In genomic region chr6:30265166-30265565, GRCh38 we compare ENCODE assay signal across 23 cellular contexts. TPM values are rescaled to one million over a fixed set of nuclear protein-coding genes. Genes with fewer than 3 reads are reported as not detected.
DNase-seq lines count a peak whose midpoint lies in the region; FAIRE-seq and TF ChIP-seq lines count a peak whose summit lies in the region.
"Had no signal": no experiment of that assay in that cellular context is flagged by ENCODE, and none has a peak within 500 bp of the region (broad histone marks: within the 10 kb centered on the region; RNA-seq: fewer than 3 reads in every experiment).

No MANE protein-coding gene starts in this region.

- H3K4me3 Mint-ChIP-seq in HFFc6, result peak overlapping the region; percentile 55
- H3K4me3 Mint-ChIP-seq: B cell; CD8-positive, alpha-beta T cell had no signal

- H3K4me3 ChIP-seq in keratinocyte (ENCODE audit: control insufficient read depth in 2 of 3, extremely low read depth in 1 of 3, insufficient read depth in 2 of 3, low read depth in 1 of 3, low read length in 3 of 3) (no peak overlapping the region), smooth muscle cell (no peak overlapping the region), kidney (ENCODE audit: low read length in 2 of 2) (no peak overlapping the region)
- H3K4me3 ChIP-seq: K562, MG63 had no signal

- H3K27ac Mint-ChIP-seq in HFFc6, result peak overlapping the region; percentile 82
- H3K27ac Mint-ChIP-seq: B cell; CD8-positive, alpha-beta T cell had no signal

- no peak overlapping the region for H3K4me2 ChIP-seq in keratinocyte (ENCODE audit: control insufficient read depth, extremely low read depth, insufficient read depth, low read depth, low read length)
- H3K4me2 ChIP-seq in smooth muscle cell, result no peak overlapping the region
- H3K4me2 ChIP-seq: SK-N-SH had no signal

- H3K27me3 ChIP-seq in keratinocyte (ENCODE audit: control insufficient read depth, extremely low read depth, insufficient read depth, low read length) (peaks cover 6% of the 10 kb centered on the region), smooth muscle cell (ENCODE audit: low read depth) (no peaks in the 10 kb centered on the region)
- H3K27me3 ChIP-seq: MG63 had no signal

- H3F3A ChIP-seq in smooth muscle cell (ENCODE audit: low read depth), result no peaks in the 10 kb centered on the region

- H3K9me1 ChIP-seq in keratinocyte (ENCODE audit: control insufficient read depth, extremely low read depth, insufficient read depth, low read length), result peaks cover 3% of the 10 kb centered on the region

- FAIRE-seq in keratinocyte (lab: Jason Lieb, UNC) (peak; percentile 44), kidney (lab: Jason Lieb, UNC) (no peak), H54 (lab: Jason Lieb, UNC) (no peak)
- FAIRE-seq: GM12891, HepG2, K562, RCC 7860 had no signal

- dilution Hi-C loops in keratinocyte (cut with MboI; ENCODE audit: extremely low pct_ligation_motif_present, low sequenced_read_pairs), result no loop called here

- no peaks in the 10 kb centered on the region for H3K9me3 Mint-ChIP-seq in HFFc6
- H3K9me3 Mint-ChIP-seq: CD8-positive, alpha-beta T cell had no signal

- H3K27ac ChIP-seq in keratinocyte (ENCODE audit: control insufficient read depth, insufficient read depth, low read length) (no peak overlapping the region), smooth muscle cell (ENCODE audit: low read depth) (peak overlapping the region; percentile 87), kidney (ENCODE audit: low read depth in 2 of 2, low read length in 2 of 2) (no peak overlapping the region)
- H3K27ac ChIP-seq: C4-2B had no signal

- no peaks in the 10 kb centered on the region for H3K79me2 ChIP-seq in keratinocyte (ENCODE audit: control insufficient read depth, insufficient read depth, low read length)
- H3K79me2 ChIP-seq in smooth muscle cell (ENCODE audit: low read depth), result no peaks in the 10 kb centered on the region

- H3K4me1 ChIP-seq in keratinocyte (ENCODE audit: control insufficient read depth, extremely low read depth, insufficient read depth, low read length), result peaks cover 10% of the 10 kb centered on the region
- no peaks in the 10 kb centered on the region for H3K4me1 ChIP-seq in smooth muscle cell (ENCODE audit: low read depth)
- peaks cover 0 to 3% of the 10 kb centered on the region in 2 donors for H3K4me1 ChIP-seq in kidney (ENCODE audit: control insufficient read depth in 1 of 2, insufficient read depth in 1 of 2, low read depth in 1 of 2, low read length in 2 of 2)

- H3K4me1 Mint-ChIP-seq in HFFc6 (ENCODE audit: low read depth), result peaks cover 36% of the 10 kb centered on the region

- TF ChIP-seq POLR2A in H54 (IDR thresholded peaks at IDR 0.05; ENCODE audit: low read depth, low read length), result no peak

- 87% methylated on average over 4 of the region's 4 CpGs for WGBS in smooth muscle cell (ENCODE audit: low lambda C conversion rate)

- H3K9me3 ChIP-seq in keratinocyte (ENCODE audit: control insufficient read depth, low read depth, low read length), result no peaks in the 10 kb centered on the region
- H3K9me3 ChIP-seq in smooth muscle cell (replicated peaks; ENCODE audit: low read depth), result no peaks in the 10 kb centered on the region
- no peaks in the 10 kb centered on the region for H3K9me3 ChIP-seq in kidney (ENCODE audit: control insufficient read depth in 1 of 2, low read length in 2 of 2)
- H3K9me3 ChIP-seq: Caco-2, MG63, SK-N-SH had no signal

- no peak for TF ChIP-seq CTCF in HFFc6 (IDR thresholded peaks at IDR 0.05)
- TF ChIP-seq CTCF in keratinocyte (optimal IDR thresholded peaks at IDR 0.05 in 1 of 3, IDR thresholded peaks at IDR 0.05 in 1 of 3, conservative IDR thresholded peaks at IDR 0.05 in 1 of 3; ENCODE audit: extremely low read depth in 1 of 3, insufficient read depth in 2 of 3, low read length in 3 of 3), result no peak
- TF ChIP-seq CTCF in smooth muscle cell (IDR thresholded peaks at IDR 0.05; ENCODE audit: borderline replicate concordance, insufficient read depth, poor library complexity, severe bottlenecking), result no peak
- TF ChIP-seq CTCF in kidney (IDR thresholded peaks at IDR 0.05; ENCODE audit: borderline replicate concordance, extremely low read depth, insufficient read depth), result no peak

- H4K20me1 ChIP-seq in keratinocyte (ENCODE audit: control insufficient read depth, extremely low read depth, insufficient read depth, low read length) (no peaks in the 10 kb centered on the region), smooth muscle cell (ENCODE audit: low read depth) (no peaks in the 10 kb centered on the region)

- no peak for DNase-seq in HFFc6
- peak; percentile 52 for DNase-seq in astrocyte of the hippocampus (ENCODE audit: low read depth, low spot score)
- DNase-seq in keratinocyte (ENCODE audit: low read depth, low spot score), result no peak
- no peak for DNase-seq in smooth muscle cell (lab: John Stamatoyannopoulos, UW; ENCODE audit: unreplicated experiment)
- no peak for DNase-seq in kidney
- no peak for DNase-seq in NCI-H1417 treated with DMSO at 0.1 percent for 48 hours (lab: John Stamatoyannopoulos, UW)
- no peak for DNase-seq in H54 (ENCODE audit: insufficient read length, low spot score)
- DNase-seq: Caco-2; CD8-positive, alpha-beta T cell; GF-D8; MG63; NCI-H1105 treated with DMSO at 0.1 percent for 48 hours; NCI-H2029 treated with DMSO at 0.1 percent for 48 hours; NCI-H510A; SIG-M5; SK-N-SH; SW 1271 had no signal

- no peak overlapping the region for H2AFZ ChIP-seq in keratinocyte (ENCODE audit: control insufficient read depth, low read length)
- no peak overlapping the region for H2AFZ ChIP-seq in smooth muscle cell (ENCODE audit: low read depth)

- intact Hi-C loops in kidney (cut with DNase I), result no loop called here

- H3K9ac ChIP-seq in keratinocyte (ENCODE audit: control insufficient read depth, extremely low read depth, insufficient read depth, low read length) (no peak overlapping the region), smooth muscle cell (ENCODE audit: low read depth) (peak overlapping the region; percentile 39), kidney (ENCODE audit: low read length in 2 of 2) (no peak overlapping the region)
- H3K9ac ChIP-seq: SK-N-SH had no signal

- peaks cover 0 to 1% of the 10 kb centered on the region in 2 experiments for H3K36me3 ChIP-seq in keratinocyte (ENCODE audit: control insufficient read depth in 2 of 2, extremely low read depth in 1 of 2, insufficient read depth in 2 of 2, low read length in 2 of 2)
- no peaks in the 10 kb centered on the region for H3K36me3 ChIP-seq in smooth muscle cell (ENCODE audit: low read depth)
- no peaks in the 10 kb centered on the region for H3K36me3 ChIP-seq in kidney (ENCODE audit: control insufficient read depth in 1 of 2, insufficient read depth in 2 of 2, low read length in 2 of 2)
- H3K36me3 ChIP-seq: MG63 had no signal

- H3K27me3 Mint-ChIP-seq in HFFc6 (ENCODE audit: insufficient read depth), result no peaks in the 10 kb centered on the region; the same call in 1 of the 2 replicates
- H3K27me3 Mint-ChIP-seq: B cell had no signal

- H3K36me3 Mint-ChIP-seq in HFFc6 (ENCODE audit: low read depth), result peaks cover 18% of the 10 kb centered on the region

RNA-seq across cellular contexts. Expression of gene TRIM26, which starts 52.0 kb away (rescaled TPM):
- total RNA-seq in HFFc6 (2021; fragmentation: NEBNext Ultra II Directional; extraction: Animal tissue kit (Norgen Biotek cat#: 25700)), result 10 to 100 TPM; 29.4 to 34.4 (median 32.2) TPM
- polyA plus RNA-seq in keratinocyte, result 34.3 to 37.1 TPM (median 34.7 TPM) in 3 replicates
- polyA plus RNA-seq in keratinocyte (2011; ENCODE audit: low read depth), result 14.5 TPM
- polyA plus RNA-seq in keratinocyte (2011; cell fraction: cytosol; rRNA removed), result 30.5 and 34.8 TPM in 2 replicates
- polyA plus RNA-seq in keratinocyte (2011; cell fraction: nucleus; rRNA removed), result 55.2 and 57.5 TPM in 2 replicates
- polyA plus RNA-seq in keratinocyte (2012; ENCODE audit: low replicate concordance), result 22.1 and 40.9 TPM in 2 replicates
- polyA minus RNA-seq in keratinocyte, result 30.9 to 72.0 TPM (median 35.9 TPM) in 3 replicates
- polyA minus RNA-seq in keratinocyte (2011; cell fraction: cytosol; rRNA and poly(A)+ RNA removed), result 23.4 TPM
- 20.9 and 34.4 TPM in 2 replicates for polyA minus RNA-seq in keratinocyte (2011; cell fraction: nucleus; rRNA and poly(A)+ RNA removed)
- 17.1 and 20.4 TPM in 2 replicates for total RNA-seq in smooth muscle cell
- polyA plus RNA-seq in smooth muscle cell, result 21.3 and 25.5 TPM in 2 replicates
- 63.9 TPM for total RNA-seq in kidney
- 28.0 TPM for polyA plus RNA-seq in kidney (ENCODE audit: insufficient read depth, low read depth, low replicate concordance)
